In genomic region chr18:41906528-41907256, GRCh38 we compare ENCODE assay signal across 2 cellular contexts.
TF ChIP-seq lines count a peak whose summit lies in the region.

No MANE protein-coding gene starts in this region.

TF ChIP-seq in IMR-90, 13 proteins besides CTCF, POLR2A, EP300 and RAD21:
- TF ChIP-seq SMC3 (IDR thresholded peaks at IDR 0.05; ENCODE audit: low read depth, low read length) (peak; percentile 52), MXI1 (IDR thresholded peaks at IDR 0.05; ENCODE audit: borderline replicate concordance, low read depth, low read length) (no peak)

TF ChIP-seq in HepG2, 621 proteins besides CTCF, POLR2A, EP300 and RAD21:
- TF ChIP-seq FOXP1 (IDR thresholded peaks at IDR 0.05) (no peak), FOXP1 (CRISPR knock-in tag; IDR thresholded peaks at IDR 0.05) (no peak), STAG1 (CRISPR knock-in tag; IDR thresholded peaks at IDR 0.05) (peak; percentile 62), ZNF891 (CRISPR knock-in tag; IDR thresholded peaks at IDR 0.05) (no peak), MLXIP (CRISPR knock-in tag; IDR thresholded peaks at IDR 0.05; ENCODE audit: borderline replicate concordance) (no peak), PBX2 (CRISPR knock-in tag; IDR thresholded peaks at IDR 0.05) (no peak), KMT2B (CRISPR knock-in tag; IDR thresholded peaks at IDR 0.05) (no peak)
